ENCODE assay signal across 1 cellular context in genomic region chr1:206668874-206669410, GRCh38.
A peak's percentile ranks its signal among the peaks of the same experiment; 100 is the strongest.
TF ChIP-seq lines count a peak whose summit lies in the region.

No MANE protein-coding gene starts in this region.

TF ChIP-seq in IMR-90, 13 proteins besides CTCF, POLR2A, EP300 and RAD21:
- TF ChIP-seq USF2 (IDR thresholded peaks at IDR 0.05; ENCODE audit: low read depth, low read length) = peak; percentile 26; the same call in 1 of the 2 replicates
- TF ChIP-seq MAFK (IDR thresholded peaks at IDR 0.05; ENCODE audit: low read depth, low read length) = no peak
